In the genomic region with DNA sequence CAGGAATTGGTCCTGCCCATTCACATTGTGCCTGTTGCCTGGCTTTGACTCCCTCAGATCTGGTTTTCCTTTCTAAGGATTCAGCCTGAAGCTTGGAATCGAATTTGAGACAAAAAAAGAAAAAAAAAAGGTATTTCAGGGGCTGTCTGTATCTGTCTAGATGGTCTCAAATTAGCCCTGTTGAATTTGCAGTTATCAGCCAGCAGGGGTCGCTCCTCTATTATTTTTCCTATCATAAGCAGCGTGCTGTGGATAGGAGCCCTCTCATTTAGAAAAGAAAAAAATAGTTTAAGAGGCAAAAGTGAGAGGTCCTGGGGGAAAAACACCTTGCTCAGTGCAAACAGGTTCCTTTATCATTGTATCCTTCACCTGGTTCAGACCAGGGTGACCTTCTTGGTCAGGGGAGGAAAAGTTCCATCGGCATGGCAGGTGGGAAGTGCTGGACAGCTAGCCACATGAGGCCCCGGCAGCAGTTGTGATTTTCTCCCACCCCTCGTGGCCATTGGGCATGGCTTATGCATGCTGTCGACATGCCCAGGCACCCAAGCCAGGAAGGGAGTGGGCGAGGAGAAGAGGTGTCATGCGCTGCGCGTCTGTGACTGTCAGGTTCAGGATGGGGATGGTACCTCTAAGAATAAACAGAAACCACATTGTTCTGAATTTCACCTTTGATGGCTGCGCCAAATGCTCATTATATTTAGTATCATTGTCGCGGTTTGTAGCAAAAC, we compare ENCODE assay signal across 2 cellular contexts.
TF ChIP-seq lines count a peak whose summit lies in the region.

No MANE protein-coding gene starts in this region.

TF ChIP-seq in SK-N-SH, 30 proteins besides CTCF, POLR2A, EP300 and RAD21:
- TF ChIP-seq NRF1 (IDR thresholded peaks at IDR 0.05; ENCODE audit: low read depth, low read length), result no peak
- no peak for TF ChIP-seq CHD2 (IDR thresholded peaks at IDR 0.05; ENCODE audit: low read length, partially characterized antibody)
- TF ChIP-seq, protein P1, sequence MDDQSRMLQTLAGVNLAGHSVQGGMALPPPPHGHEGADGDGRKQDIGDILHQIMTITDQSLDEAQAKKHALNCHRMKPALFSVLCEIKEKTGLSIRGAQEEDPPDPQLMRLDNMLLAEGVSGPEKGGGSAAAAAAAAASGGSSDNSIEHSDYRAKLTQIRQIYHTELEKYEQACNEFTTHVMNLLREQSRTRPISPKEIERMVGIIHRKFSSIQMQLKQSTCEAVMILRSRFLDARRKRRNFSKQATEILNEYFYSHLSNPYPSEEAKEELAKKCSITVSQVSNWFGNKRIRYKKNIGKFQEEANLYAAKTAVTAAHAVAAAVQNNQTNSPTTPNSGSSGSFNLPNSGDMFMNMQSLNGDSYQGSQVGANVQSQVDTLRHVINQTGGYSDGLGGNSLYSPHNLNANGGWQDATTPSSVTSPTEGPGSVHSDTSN (IDR thresholded peaks at IDR 0.05), result no peak
- TF ChIP-seq SMC3 (IDR thresholded peaks at IDR 0.05; ENCODE audit: low read depth, low read length), result no peak
- no peak for TF ChIP-seq USF2 (IDR thresholded peaks at IDR 0.05; ENCODE audit: borderline replicate concordance, low read depth, low read length)
- no peak for TF ChIP-seq TCF12 (IDR thresholded peaks at IDR 0.05)
- TF ChIP-seq EZH2phosphoT487 (IDR thresholded peaks at IDR 0.05; ENCODE audit: borderline replicate concordance, low read depth), result no peak
- no peak for TF ChIP-seq FOSL2 (IDR thresholded peaks at IDR 0.05; ENCODE audit: borderline replicate concordance, low read depth)
- TF ChIP-seq REST (IDR thresholded peaks at IDR 0.05; ENCODE audit: low read depth, low read length), result no peak
- TF ChIP-seq YY1 (IDR thresholded peaks at IDR 0.05; ENCODE audit: low read depth), result no peak
- TF ChIP-seq RCOR1 (IDR thresholded peaks at IDR 0.05; ENCODE audit: low read length), result no peak
- TF ChIP-seq ELF1 (IDR thresholded peaks at IDR 0.05), result no peak
- TF ChIP-seq GABPA (IDR thresholded peaks at IDR 0.05; ENCODE audit: low read depth), result no peak
- no peak for TF ChIP-seq POLR2AphosphoS5 (IDR thresholded peaks at IDR 0.05; ENCODE audit: low read depth, low read length)
TF ChIP-seq in SK-N-SH: peak in this region for 0.

TF ChIP-seq in SK-N-SH treated with all-trans-retinoic acid at 6 μM for 48 hours, 23 proteins besides CTCF, POLR2A, EP300 and RAD21:
- no peak for TF ChIP-seq ZC3H10 (CRISPR knock-in tag; IDR thresholded peaks at IDR 0.05)
- TF ChIP-seq SNAI2 (CRISPR knock-in tag; IDR thresholded peaks at IDR 0.05), result no peak
- TF ChIP-seq CSRNP3 (CRISPR knock-in tag; IDR thresholded peaks at IDR 0.05), result no peak
- no peak for TF ChIP-seq TOX (CRISPR knock-in tag; IDR thresholded peaks at IDR 0.05; ENCODE audit: borderline replicate concordance)
- TF ChIP-seq, protein P2, sequence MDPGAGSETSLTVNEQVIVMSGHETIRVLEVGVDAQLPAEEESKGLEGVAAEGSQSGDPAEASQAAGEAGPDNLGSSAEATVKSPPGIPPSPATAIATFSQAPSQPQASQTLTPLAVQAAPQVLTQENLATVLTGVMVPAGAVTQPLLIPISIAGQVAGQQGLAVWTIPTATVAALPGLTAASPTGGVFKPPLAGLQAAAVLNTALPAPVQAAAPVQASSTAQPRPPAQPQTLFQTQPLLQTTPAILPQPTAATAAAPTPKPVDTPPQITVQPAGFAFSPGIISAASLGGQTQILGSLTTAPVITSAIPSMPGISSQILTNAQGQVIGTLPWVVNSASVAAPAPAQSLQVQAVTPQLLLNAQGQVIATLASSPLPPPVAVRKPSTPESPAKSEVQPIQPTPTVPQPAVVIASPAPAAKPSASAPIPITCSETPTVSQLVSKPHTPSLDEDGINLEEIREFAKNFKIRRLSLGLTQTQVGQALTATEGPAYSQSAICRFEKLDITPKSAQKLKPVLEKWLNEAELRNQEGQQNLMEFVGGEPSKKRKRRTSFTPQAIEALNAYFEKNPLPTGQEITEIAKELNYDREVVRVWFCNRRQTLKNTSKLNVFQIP (CRISPR knock-in tag; IDR thresholded peaks at IDR 0.05; ENCODE audit: borderline replicate concordance, low read depth), result no peak
- TF ChIP-seq ZNF565 (CRISPR knock-in tag; conservative IDR thresholded peaks at IDR 0.05; ENCODE audit: low read depth), result no peak
- TF ChIP-seq ISL1 (CRISPR knock-in tag; IDR thresholded peaks at IDR 0.05), result no peak
- TF ChIP-seq PPARA (CRISPR knock-in tag; IDR thresholded peaks at IDR 0.05; ENCODE audit: borderline replicate concordance), result no peak
- no peak for TF ChIP-seq CSDC2 (CRISPR knock-in tag; IDR thresholded peaks at IDR 0.05)
- no peak for TF ChIP-seq ESRRG (CRISPR knock-in tag; IDR thresholded peaks at IDR 0.05)
- no peak for TF ChIP-seq GLIS3 (CRISPR knock-in tag; IDR thresholded peaks at IDR 0.05)
- no peak for TF ChIP-seq RARB (CRISPR knock-in tag; IDR thresholded peaks at IDR 0.05)
- no peak for TF ChIP-seq ZFP30 (CRISPR knock-in tag; IDR thresholded peaks at IDR 0.05)
- TF ChIP-seq ZNF70 (CRISPR knock-in tag; IDR thresholded peaks at IDR 0.05), result no peak
- TF ChIP-seq, protein P3, sequence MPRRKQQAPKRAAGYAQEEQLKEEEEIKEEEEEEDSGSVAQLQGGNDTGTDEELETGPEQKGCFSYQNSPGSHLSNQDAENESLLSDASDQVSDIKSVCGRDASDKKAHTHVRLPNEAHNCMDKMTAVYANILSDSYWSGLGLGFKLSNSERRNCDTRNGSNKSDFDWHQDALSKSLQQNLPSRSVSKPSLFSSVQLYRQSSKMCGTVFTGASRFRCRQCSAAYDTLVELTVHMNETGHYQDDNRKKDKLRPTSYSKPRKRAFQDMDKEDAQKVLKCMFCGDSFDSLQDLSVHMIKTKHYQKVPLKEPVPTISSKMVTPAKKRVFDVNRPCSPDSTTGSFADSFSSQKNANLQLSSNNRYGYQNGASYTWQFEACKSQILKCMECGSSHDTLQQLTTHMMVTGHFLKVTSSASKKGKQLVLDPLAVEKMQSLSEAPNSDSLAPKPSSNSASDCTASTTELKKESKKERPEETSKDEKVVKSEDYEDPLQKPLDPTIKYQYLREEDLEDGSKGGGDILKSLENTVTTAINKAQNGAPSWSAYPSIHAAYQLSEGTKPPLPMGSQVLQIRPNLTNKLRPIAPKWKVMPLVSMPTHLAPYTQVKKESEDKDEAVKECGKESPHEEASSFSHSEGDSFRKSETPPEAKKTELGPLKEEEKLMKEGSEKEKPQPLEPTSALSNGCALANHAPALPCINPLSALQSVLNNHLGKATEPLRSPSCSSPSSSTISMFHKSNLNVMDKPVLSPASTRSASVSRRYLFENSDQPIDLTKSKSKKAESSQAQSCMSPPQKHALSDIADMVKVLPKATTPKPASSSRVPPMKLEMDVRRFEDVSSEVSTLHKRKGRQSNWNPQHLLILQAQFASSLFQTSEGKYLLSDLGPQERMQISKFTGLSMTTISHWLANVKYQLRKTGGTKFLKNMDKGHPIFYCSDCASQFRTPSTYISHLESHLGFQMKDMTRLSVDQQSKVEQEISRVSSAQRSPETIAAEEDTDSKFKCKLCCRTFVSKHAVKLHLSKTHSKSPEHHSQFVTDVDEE (CRISPR knock-in tag; IDR thresholded peaks at IDR 0.05), result no peak
- TF ChIP-seq ZFP3 (CRISPR knock-in tag; IDR thresholded peaks at IDR 0.05), result no peak
